Comparison of ENCODE assay signal across 6 cellular contexts in genomic region chr19:13978721-13979191, GRCh38. TPM values are rescaled to one million over a fixed set of nuclear protein-coding genes. Genes with fewer than 3 reads are reported as not detected.
DNase-seq lines count a peak whose midpoint lies in the region; ATAC-seq, FAIRE-seq and TF ChIP-seq lines count a peak whose summit lies in the region.
"Had no signal": no experiment of that assay in that cellular context is flagged by ENCODE, and none has a peak within 500 bp of the region (broad histone marks: within the 10 kb centered on the region; RNA-seq: fewer than 3 reads in every experiment).

No MANE protein-coding gene starts in this region.

- no peaks in the 10 kb centered on the region for H3K9me3 ChIP-seq in right atrium auricular region
- H3K9me3 ChIP-seq in subcutaneous abdominal adipose tissue (ENCODE audit: control insufficient read depth in 5 of 5, low read length in 5 of 5) = no peaks in the 10 kb centered on the region
- no peaks in the 10 kb centered on the region for H3K9me3 ChIP-seq in small intestine (ENCODE audit: control insufficient read depth, low read depth)

- ATAC-seq in HG03108 (IDR thresholded peaks at IDR 0.05; ENCODE audit: unreplicated experiment) = no peak

- H3K4me1 ChIP-seq in right atrium auricular region = peaks cover 0 to 41% of the 10 kb centered on the region in 2 donors
- H3K4me1 ChIP-seq in subcutaneous abdominal adipose tissue (ENCODE audit: control insufficient read depth in 5 of 5, insufficient read depth in 5 of 5, low read length in 5 of 5) = peaks cover 0 to 25% (median 17%) of the 10 kb centered on the region in 5 donors
- no peaks in the 10 kb centered on the region for H3K4me1 ChIP-seq in small intestine (ENCODE audit: control insufficient read depth in 2 of 2, insufficient read depth in 1 of 2, low read depth in 1 of 2, low read length in 1 of 2)

- H3K9ac ChIP-seq in subcutaneous abdominal adipose tissue (ENCODE audit: low read length in 5 of 5) = peak overlapping the region in 2 of 5 donors; percentile 12 to 21

- no peak for TF ChIP-seq CTCF in right atrium auricular region (IDR thresholded peaks at IDR 0.05)

- WGBS in small intestine, 3 donors = 6 to 18% (median 13%) methylated on average over 23 to 49 of the region's 49 CpGs

- H3K4me3 ChIP-seq in right atrium auricular region = peak overlapping the region; percentile 53 to 64
- peak overlapping the region in 4 of 5 donors; percentile 44 to 57 (median 48) for H3K4me3 ChIP-seq in subcutaneous abdominal adipose tissue (ENCODE audit: low read depth in 1 of 5, low read length in 5 of 5)
- H3K4me3 ChIP-seq in small intestine (ENCODE audit: low read depth in 1 of 2, low read length in 2 of 2) = peak overlapping the region in 1 of 2 donors; percentile 43

- no peaks in the 10 kb centered on the region for H3K27me3 ChIP-seq in right atrium auricular region
- H3K27me3 ChIP-seq in subcutaneous abdominal adipose tissue (ENCODE audit: control insufficient read depth in 5 of 5, insufficient read depth in 4 of 5, low read length in 5 of 5) = peaks cover 0 to 3% (median 0%) of the 10 kb centered on the region in 5 donors
- no peaks in the 10 kb centered on the region for H3K27me3 ChIP-seq in small intestine (ENCODE audit: control insufficient read depth in 2 of 2, insufficient read depth in 2 of 2, low read length in 2 of 2)

- peak; percentile 41 for DNase-seq in activated CD8-positive, alpha-beta memory T cell treated with anti-CD3 and anti-CD28 coated beads, Interleukin-2, amount 50 U/mL, for 4 hours
- DNase-seq in right atrium auricular region (ENCODE audit: low spot score) = no peak
- no peak for DNase-seq in small intestine

- FAIRE-seq in small intestine (lab: Jason Lieb, UNC) = no peak

- H3K36me3 ChIP-seq in right atrium auricular region = no peaks in the 10 kb centered on the region
- H3K36me3 ChIP-seq in subcutaneous abdominal adipose tissue (ENCODE audit: control insufficient read depth in 5 of 5, insufficient read depth in 5 of 5, low read length in 5 of 5) = peaks cover 0 to 47% (median 34%) of the 10 kb centered on the region in 5 donors
- H3K36me3 ChIP-seq in small intestine (ENCODE audit: control insufficient read depth in 2 of 2, insufficient read depth in 2 of 2, low read length in 2 of 2) = peaks cover 2 to 6% of the 10 kb centered on the region in 2 donors

- H3K27ac ChIP-seq in right atrium auricular region = peak overlapping the region; percentile 70 to 85
- no peak overlapping the region for H3K27ac ChIP-seq in subcutaneous abdominal adipose tissue (ENCODE audit: low read depth, low read length)
- H3K27ac ChIP-seq in small intestine (ENCODE audit: low read depth in 1 of 2, low read length in 1 of 2) = peak overlapping the region in 1 of 2 donors; percentile 8

RNA-seq across cellular contexts. Expression of gene DCAF15, which starts 26.4 kb away (rescaled TPM):
- total RNA-seq in right atrium auricular region = 10 to 100 TPM; 10.6 to 12.2 TPM
- 10 to 100 TPM; 14.1 to 26.8 (median 17.7) TPM for polyA plus RNA-seq in small intestine

RNA-seq across cellular contexts. Expression of gene RFX1, which starts 27.4 kb away (rescaled TPM):
- total RNA-seq in right atrium auricular region = 1 to 10 TPM; 3.2 to 5.2 TPM
- 1 to 10 TPM; 3.8 to 6.0 (median 4.9) TPM for polyA plus RNA-seq in small intestine

RNA-seq across cellular contexts. Expression of gene PODNL1, which starts 40.5 kb away (rescaled TPM):
- total RNA-seq in right atrium auricular region = 1 to 10 TPM in 1 of 2 donors, under 1 TPM in 1; 0.47 to 1.1 TPM
- 1 to 10 TPM in 1 of 3 donors, not detected in 2; 1.7 TPM for polyA plus RNA-seq in small intestine

RNA-seq across cellular contexts. Expression of gene RLN3, which starts 49.2 kb away (rescaled TPM):
- total RNA-seq in right atrium auricular region = not detected
- polyA plus RNA-seq in small intestine = not detected
- total RNA-seq: myocyte had no signal

RNA-seq across cellular contexts. Expression of gene IL27RA, which starts 52.8 kb away (rescaled TPM):
- total RNA-seq in right atrium auricular region = 1 to 10 TPM; 3.5 to 3.7 TPM
- polyA plus RNA-seq in small intestine = 1 to 10 TPM in 2 of 3 donors, under 1 TPM in 1; 0.45 to 4.9 (median 1.4) TPM
